Comparison of ENCODE assay signal across 8 cellular contexts in genomic region chr2:12493031-12493513, GRCh38.
A peak's percentile ranks its signal among the peaks of the same experiment; 100 is the strongest.
DNase-seq lines count a peak whose midpoint lies in the region; ATAC-seq and TF ChIP-seq lines count a peak whose summit lies in the region.

No MANE protein-coding gene starts in this region.

- H3K4me1 ChIP-seq in effector memory CD4-positive, alpha-beta T cell (ENCODE audit: control insufficient read depth, insufficient read depth, low read length, poor library complexity, severe bottlenecking) = peaks cover 45% of the 10 kb centered on the region
- no peaks in the 10 kb centered on the region for H3K4me1 ChIP-seq in ascending aorta
- no peaks in the 10 kb centered on the region for H3K4me1 ChIP-seq in tibial nerve

- no peaks in the 10 kb centered on the region for H3K27me3 Mint-ChIP-seq in T-cell

- peak overlapping the region in 1 of 3 donors; percentile 16 for H3K4me3 Mint-ChIP-seq in T-cell

- no peaks in the 10 kb centered on the region for H3K36me3 ChIP-seq in effector memory CD4-positive, alpha-beta T cell (ENCODE audit: control insufficient read depth, insufficient read depth, low read length)
- H3K36me3 ChIP-seq in ascending aorta (no peaks in the 10 kb centered on the region), tibial nerve (no peaks in the 10 kb centered on the region)

- H3K9me3 Mint-ChIP-seq in T-cell = no peaks in the 10 kb centered on the region

- H3K27ac Mint-ChIP-seq in T-cell = peak overlapping the region; percentile 88 to 92

- no peaks in the 10 kb centered on the region for H3K36me3 Mint-ChIP-seq in T-cell

- H3K4me3 ChIP-seq in effector memory CD4-positive, alpha-beta T cell (ENCODE audit: insufficient read depth, low read depth, low read length, poor library complexity, severe bottlenecking) = no peak overlapping the region
- H3K4me3 ChIP-seq in ascending aorta (no peak overlapping the region), tibial nerve (no peak overlapping the region)

- peaks cover 70 to 72% (median 72%) of the 10 kb centered on the region in 3 donors for H3K4me1 Mint-ChIP-seq in T-cell

- H3K27ac ChIP-seq in effector memory CD4-positive, alpha-beta T cell (ENCODE audit: insufficient read depth, low read length, poor library complexity, severe bottlenecking) = peak overlapping the region; percentile 10
- H3K27ac ChIP-seq in ascending aorta (no peak overlapping the region), tibial nerve (no peak overlapping the region)

- no peak for TF ChIP-seq POLR2A in tibial nerve (IDR thresholded peaks at IDR 0.05)

- CTCF ChIA-PET in T-cell (lab: Charles Lee) = no interaction called here

- no peak for TF ChIP-seq EP300 in tibial nerve (IDR thresholded peaks at IDR 0.05)

- TF ChIP-seq CTCF in omental fat pad (IDR thresholded peaks at IDR 0.05) = no peak
- TF ChIP-seq CTCF in ascending aorta (IDR thresholded peaks at IDR 0.05) = no peak
- TF ChIP-seq CTCF in tibial nerve (IDR thresholded peaks at IDR 0.05) = no peak

- peak; percentile 62 for DNase-seq in GM03348 (ENCODE audit: low spot score)
- peak in 4 of 34 experiments; percentile 14 to 38 (median 30) for DNase-seq in T-cell
- peak in 1 of 3 donors; percentile 33 for DNase-seq in effector memory CD4-positive, alpha-beta T cell
- DNase-seq in omental fat pad (ENCODE audit: low spot score) = no peak
- no peak for DNase-seq in ascending aorta (ENCODE audit: low spot score in 2 of 2)
- no peak for DNase-seq in tibial nerve (ENCODE audit: low spot score in 2 of 2)
- no peak for DNase-seq in G401 (ENCODE audit: low spot score)
- no peak for DNase-seq in cerebellar nuclear complex (lab: John Stamatoyannopoulos, UW)

- peak; percentile 34 to 56 (median 47) for ATAC-seq in T-cell (replicated peaks in 1 of 4)
- peak; percentile 97 for ATAC-seq in omental fat pad (ENCODE audit: low FRiP score)

- in situ Hi-C loops in G401 (cut with HindIII; ENCODE audit: low sequenced_read_pairs) = no loop called here

- POLR2A ChIA-PET in T-cell (lab: Charles Lee) = no interaction called here

- no peaks in the 10 kb centered on the region for H3K27me3 ChIP-seq in effector memory CD4-positive, alpha-beta T cell (replicated peaks; ENCODE audit: control insufficient read depth, insufficient read depth, low read length, poor library complexity, severe bottlenecking)
- H3K27me3 ChIP-seq in ascending aorta (no peaks in the 10 kb centered on the region), tibial nerve (no peaks in the 10 kb centered on the region)

- no peaks in the 10 kb centered on the region for H3K9me3 ChIP-seq in effector memory CD4-positive, alpha-beta T cell (ENCODE audit: control insufficient read depth, low read length)
- H3K9me3 ChIP-seq in ascending aorta (no peaks in the 10 kb centered on the region), tibial nerve (no peaks in the 10 kb centered on the region)

- intact Hi-C loops in ascending aorta (cut with DNase I) = no loop called here

- WGBS in tibial nerve, 2 donors = 75 to 76% methylated on average over 9 of the region's 9 CpGs
